ENCODE assay signal across 1 cellular context in the genomic region with DNA sequence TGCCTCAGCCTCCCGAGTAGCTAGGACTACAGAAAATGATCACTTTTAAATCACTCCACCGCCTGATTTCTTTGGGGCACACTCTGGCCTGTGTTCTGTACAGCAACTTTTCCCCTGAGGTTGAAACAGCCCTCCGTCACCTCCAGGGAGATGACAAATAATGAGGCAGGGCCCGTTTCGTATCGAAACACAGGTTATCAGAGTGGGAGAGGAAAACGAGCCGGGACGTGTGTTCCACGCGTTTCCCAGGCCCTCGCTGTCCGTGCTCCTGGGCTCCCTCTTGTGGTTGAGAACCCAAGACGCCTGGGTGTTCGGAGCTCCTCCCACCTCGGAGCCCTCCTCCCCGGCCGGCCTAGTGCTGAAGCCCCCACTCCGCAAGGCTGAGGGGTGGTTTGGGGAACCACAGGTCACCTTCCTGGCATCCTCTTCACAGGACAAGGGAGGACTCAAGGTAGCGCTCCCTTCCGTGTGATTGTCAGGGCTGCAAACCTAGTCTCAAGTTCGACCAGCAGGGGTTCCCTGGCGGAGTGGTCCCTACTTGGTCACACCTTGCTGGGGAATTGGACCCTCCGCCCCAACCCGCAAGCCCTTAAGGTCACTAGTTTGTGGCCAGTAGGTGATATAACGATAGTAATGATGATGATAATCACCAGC.
TF ChIP-seq lines count a peak whose summit lies in the region.

No MANE protein-coding gene starts in this region.

TF ChIP-seq in neural cell, 6 proteins besides CTCF, POLR2A, EP300 and RAD21 (continued from another document):
- TF ChIP-seq MXI1 (conservative IDR thresholded peaks at IDR 0.05; ENCODE audit: poor library complexity, severe bottlenecking), result peak; percentile 24
- TF ChIP-seq SMC3 (conservative IDR thresholded peaks at IDR 0.05; ENCODE audit: poor library complexity), result peak; percentile 82
- no peak for TF ChIP-seq POLR2AphosphoS5 (IDR thresholded peaks at IDR 0.05)
